9 cellular contexts compared by ENCODE assay signal in genomic region chr1:97138515-97139032, GRCh38.
DNase-seq lines count a peak whose midpoint lies in the region; ATAC-seq and TF ChIP-seq lines count a peak whose summit lies in the region.
"Had no signal": no experiment of that assay in that cellular context is flagged by ENCODE, and none has a peak within 500 bp of the region (broad histone marks: within the 10 kb centered on the region; RNA-seq: fewer than 3 reads in every experiment).

No MANE protein-coding gene starts in this region.

- H3K4me1 ChIP-seq in A673 (ENCODE audit: insufficient read depth, low read length, poor library complexity, severe bottlenecking) (peaks cover 16% of the 10 kb centered on the region), heart left ventricle (peaks cover 0 to 14% (median 8%) of the 10 kb centered on the region in 12 donors)

- TF ChIP-seq CTCF in A673 (conservative IDR thresholded peaks at IDR 0.05; ENCODE audit: low read depth, low read length) (no peak), GM20000 (IDR thresholded peaks at IDR 0.05; ENCODE audit: extremely low read depth, missing control alignments) (no peak), heart left ventricle (IDR thresholded peaks at IDR 0.05) (no peak)

- ATAC-seq in heart left ventricle (peak in 2 of 4 donors; percentile 54 to 72), HG03139 (IDR thresholded peaks at IDR 0.05; ENCODE audit: unreplicated experiment) (no peak)

- H3K36me3 ChIP-seq in A673 (ENCODE audit: insufficient read depth, low read length, poor library complexity, severe bottlenecking) (no peaks in the 10 kb centered on the region), heart left ventricle (no peaks in the 10 kb centered on the region)

- H3K4me3 ChIP-seq in A673 (ENCODE audit: low read depth, low read length, poor library complexity, severe bottlenecking) (peak overlapping the region; percentile 17), heart left ventricle (peak overlapping the region in 10 of 12 donors; percentile 15 to 49 (median 31))

- CTCF ChIA-PET in A673 (lab: Charles Lee): interaction anchor here (0.8 to 1.5 kb wide), 4 partner anchors 11 to 1330 kb away, joined by 3 to 7 read pairs (median 3); no protein-coding TSS in a partner anchor

- peak overlapping the region; percentile 55 for H3K27ac ChIP-seq in A673 (ENCODE audit: low read depth, low read length, poor library complexity, severe bottlenecking)
- peak overlapping the region in 3 of 12 donors; percentile 33 to 36 (median 34) for H3K27ac ChIP-seq in heart left ventricle

- H3K27me3 ChIP-seq in A673 (replicated peaks; ENCODE audit: insufficient read depth, low read depth, low read length, poor library complexity) (no peaks in the 10 kb centered on the region), heart left ventricle (no peaks in the 10 kb centered on the region)

- POLR2A ChIA-PET in A673 (lab: Charles Lee; ENCODE audit: low non-redundant PET): no interaction called here

- WGBS in heart left ventricle, 4 donors: 18 to 35% (median 24%) methylated on average over 4 of the region's 4 CpGs

- intact Hi-C loops in A673 (cut with micrococcal nuclease; ENCODE audit: unreplicated experiment): loop anchor here (5.0 kb wide), 1 partner anchor 171 kb away; no protein-coding TSS in a partner anchor
- intact Hi-C loops in heart left ventricle (cut with DNase I): loop anchor here in 6 of 10 donors (5.0 to 10.0 kb wide), 4 partner anchors 386 to 916 kb away; no protein-coding TSS in a partner anchor
- intact Hi-C loops in posterior cingulate gyrus (cut with DNase I): no loop called here

- H3K9me3 ChIP-seq in A673 (ENCODE audit: low read depth, low read length, poor library complexity, severe bottlenecking): no peaks in the 10 kb centered on the region
- no peaks in the 10 kb centered on the region for H3K9me3 ChIP-seq in heart left ventricle

- peak; percentile 55 for DNase-seq in A673 (ENCODE audit: low spot score)
- DNase-seq in GM20000 (ENCODE audit: low spot score): peak; percentile 2
- peak; percentile 5 for DNase-seq in HT-29 (ENCODE audit: low spot score)
- DNase-seq in heart left ventricle: no peak
- DNase-seq in EL: no peak
- no peak for DNase-seq in NCI-H2227 (lab: John Stamatoyannopoulos, UW; ENCODE audit: unreplicated experiment)
- DNase-seq in posterior cingulate gyrus: no peak
- DNase-seq: T-helper 9 cell had no signal

- no peak for TF ChIP-seq POLR2A in heart left ventricle (IDR thresholded peaks at IDR 0.05)

- BruUV-seq in A673 (replicated peaks; lab: Mats Ljungman, UMichigan): no TSS peak

Comparison
In these comparisons a context has a peak if more than half of its experiments do, and no peak if none do; other contexts are left out.
1. DNase-seq: peak in A673 (single experiment), GM20000 (single experiment) and HT-29 (single experiment); none in heart left ventricle (0 of 5), EL (single experiment), NCI-H2227 (single experiment) and posterior cingulate gyrus (0 of 10).